In the genomic region with DNA sequence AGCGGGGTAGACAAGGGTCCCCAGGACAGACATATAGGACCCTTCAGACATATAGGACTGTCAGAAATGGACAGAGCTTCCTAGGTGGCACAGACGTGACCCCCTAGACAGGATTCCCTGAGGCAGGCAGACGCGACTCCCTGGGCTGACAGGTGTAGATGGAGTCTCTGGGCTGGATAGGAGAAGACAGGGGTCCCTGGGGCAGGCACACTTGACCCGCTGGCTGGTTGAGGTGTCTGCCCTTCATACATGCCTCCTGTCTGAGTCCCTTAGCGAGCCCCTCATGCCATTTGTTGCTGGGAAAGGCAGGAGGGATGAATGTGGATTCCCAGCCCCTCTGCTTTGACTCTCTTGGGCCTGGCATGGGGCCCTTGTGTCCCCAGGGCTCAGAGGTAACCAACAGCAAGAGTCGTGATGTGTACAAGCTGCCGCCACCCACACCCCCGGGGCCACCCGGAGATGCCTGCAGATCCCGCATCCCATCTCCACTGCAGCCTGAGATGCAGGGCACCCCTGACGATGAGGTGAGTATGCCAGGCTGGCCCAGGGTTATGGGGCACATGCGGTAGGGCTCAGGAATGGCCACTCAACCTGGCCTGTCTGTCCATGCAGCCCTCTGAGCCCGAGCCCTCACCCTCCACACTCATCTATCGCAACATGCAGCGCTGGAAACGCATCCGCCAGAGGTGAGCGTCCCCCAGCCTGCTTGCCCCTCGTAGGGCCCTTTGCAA, we compare ENCODE assay signal across 26 cellular contexts. TPM values are rescaled to one million over a fixed set of nuclear protein-coding genes. Genes with fewer than 3 reads are reported as not detected.
DNase-seq lines count a peak whose midpoint lies in the region; ATAC-seq and TF ChIP-seq lines count a peak whose summit lies in the region.
"Had no signal": no experiment of that assay in that cellular context is flagged by ENCODE, and none has a peak within 500 bp of the region (broad histone marks: within the 10 kb centered on the region; RNA-seq: fewer than 3 reads in every experiment).

No MANE protein-coding gene starts in this region.

- no peaks in the 10 kb centered on the region for H3K9me3 ChIP-seq in left ventricle myocardium inferior (replicated peaks)
- H3K9me3 ChIP-seq in sigmoid colon = no peaks in the 10 kb centered on the region
- H3K9me3 ChIP-seq: BLaER1 treated with 17β-estradiol and CSF1 and Interleukin-3, amounts not matched to agents 10 nM and 100 nM had no signal

- no peak overlapping the region for H3K27ac Mint-ChIP-seq in GM23338
- H3K27ac Mint-ChIP-seq: activated CD8-positive, alpha-beta T cell treated with anti-CD3 and anti-CD28 coated beads for 36 hours; stimulated activated memory B cell treated with anti-CD40 and anti-IgM and Interleukin-4, amounts not matched to agents 10 μg/mL and 1 μg/mL and 100 μg/mL, for 72 hours had no signal

- no peak overlapping the region for H3K4me2 ChIP-seq in GM23338
- H3K4me2 ChIP-seq: BLaER1 treated with 17β-estradiol and CSF1 and Interleukin-3, amounts not matched to agents 10 nM and 100 nM had no signal

- ATAC-seq in Right ventricle myocardium superior (ENCODE audit: poor library complexity) (no peak), left ventricle myocardium superior (no peak), GM23338 (no peak), HG03457 (IDR thresholded peaks at IDR 0.05; ENCODE audit: unreplicated experiment) (no peak)
- ATAC-seq: activated CD8-positive, alpha-beta T cell treated with anti-CD3 and anti-CD28 coated beads for 36 hours; stimulated activated memory B cell treated with anti-CD40 and anti-IgM and Interleukin-4, amounts not matched to agents 10 μg/mL and 1 μg/mL and 100 μg/mL, for 72 hours had no signal

- H3K4me1 Mint-ChIP-seq in GM23338 = peaks cover 15% of the 10 kb centered on the region

- intact Hi-C loops in Right ventricle myocardium superior (cut with DNase I) = no loop called here
- intact Hi-C loops in left ventricle myocardium superior (cut with micrococcal nuclease) = no loop called here
- intact Hi-C loops in left ventricle myocardium inferior (cut with micrococcal nuclease) = no loop called here
- intact Hi-C loops in sigmoid colon (cut with DNase I) = loop anchor here (10.0 kb wide), 1 partner anchor 301 kb away; the partner anchor contains the start of genes THAP8 and WDR62

- H3K4me3 ChIP-seq in left ventricle myocardium inferior (no peak overlapping the region), sigmoid colon (no peak overlapping the region), GM23338 (no peak overlapping the region)
- H3K4me3 ChIP-seq: BLaER1 treated with 17β-estradiol and CSF1 and Interleukin-3, amounts not matched to agents 10 nM and 100 nM; dorsolateral prefrontal cortex had no signal

- H3K36me3 Mint-ChIP-seq in GM23338 (ENCODE audit: low read depth) = no peaks in the 10 kb centered on the region

- H3K9me2 ChIP-seq in GM23338 (ENCODE audit: insufficient read depth) = no peaks in the 10 kb centered on the region

- H2AFZ ChIP-seq in GM23338 = no peak overlapping the region

- H3K36me3 ChIP-seq in left ventricle myocardium inferior (peaks cover 19% of the 10 kb centered on the region), sigmoid colon (peaks cover 6 to 25% (median 24%) of the 10 kb centered on the region in 4 donors), GM23338 (ENCODE audit: insufficient read depth) (no peaks in the 10 kb centered on the region)

- H3K27ac ChIP-seq in left ventricle myocardium inferior (replicated peaks) (peak overlapping the region; percentile 99), sigmoid colon (peak overlapping the region; percentile 98 to 99 (median 99)), GM23338 (ENCODE audit: low read depth) (no peak overlapping the region)
- H3K27ac ChIP-seq: BLaER1 treated with 17β-estradiol and CSF1 and Interleukin-3, amounts not matched to agents 10 nM and 100 nM had no signal

- TF ChIP-seq EP300 in sigmoid colon (IDR thresholded peaks at IDR 0.05) = no peak

- WGBS in sigmoid colon, 2 donors = 92 to 96% methylated on average over 20 of the region's 20 CpGs

- H3K27me3 Mint-ChIP-seq in GM23338 (ENCODE audit: insufficient read depth, low read depth, poor library complexity) = peaks cover 38% of the 10 kb centered on the region

- H3K4me1 ChIP-seq in left ventricle myocardium inferior = peaks cover 65% of the 10 kb centered on the region
- H3K4me1 ChIP-seq in sigmoid colon = peaks cover 0 to 63% (median 56%) of the 10 kb centered on the region in 4 donors
- H3K4me1 ChIP-seq in GM23338 (ENCODE audit: insufficient read depth) = peaks cover 10% of the 10 kb centered on the region

- no peaks in the 10 kb centered on the region for H4K20me1 ChIP-seq in GM23338 (replicated peaks; ENCODE audit: insufficient read depth)

- peaks cover 3% of the 10 kb centered on the region for H3K79me2 ChIP-seq in GM23338 (replicated peaks; ENCODE audit: insufficient read depth)

- 0 out of 2 replicates have a peak, but pooled peaks cover 6% of the 10 kb centered on the region for H3F3A ChIP-seq in GM23338 (replicated peaks; ENCODE audit: low read depth)

- TF ChIP-seq POLR2A in sigmoid colon (IDR thresholded peaks at IDR 0.05) = no peak

- H3K4me3 Mint-ChIP-seq in GM23338 = no peak overlapping the region; the same call in 2 of the 3 replicates
- H3K4me3 Mint-ChIP-seq: activated CD8-positive, alpha-beta T cell treated with anti-CD3 and anti-CD28 coated beads for 36 hours; stimulated activated memory B cell treated with anti-CD40 and anti-IgM and Interleukin-4, amounts not matched to agents 10 μg/mL and 1 μg/mL and 100 μg/mL, for 72 hours had no signal

- H3K27me3 ChIP-seq in left ventricle myocardium inferior (ENCODE audit: low read depth) (no peaks in the 10 kb centered on the region), sigmoid colon (no peaks in the 10 kb centered on the region), GM23338 (ENCODE audit: insufficient read depth) (peaks cover 28% of the 10 kb centered on the region)
- H3K27me3 ChIP-seq: dorsolateral prefrontal cortex had no signal

- H3K9me3 Mint-ChIP-seq in GM23338 = no peaks in the 10 kb centered on the region; the same call in 2 of the 3 replicates
- H3K9me3 Mint-ChIP-seq: activated CD8-positive, alpha-beta T cell treated with anti-CD3 and anti-CD28 coated beads for 36 hours; stimulated activated memory B cell treated with anti-CD40 and anti-IgM and Interleukin-4, amounts not matched to agents 10 μg/mL and 1 μg/mL and 100 μg/mL, for 72 hours had no signal

- DNase-seq in Right ventricle myocardium superior (peak; percentile 51), left ventricle myocardium superior (no peak), left ventricle myocardium inferior (no peak), sigmoid colon (peak; percentile 72), GM23338 (ENCODE audit: low spot score) (no peak), activated gamma-delta T cell treated with Interleukin-2 at 50 U/mL for 16 hours (no peak)
- no peak for DNase-seq in stimulated activated CD8-positive, alpha-beta memory T cell treated with anti-CD3 and anti-CD28 coated beads, Interleukin-4, amount 100 ng/mL, for 48 hours
- DNase-seq: activated CD4-positive, CD25-positive, alpha-beta regulatory T cell; activated CD8-positive, alpha-beta T cell treated with anti-CD3 and anti-CD28 coated beads for 36 hours; activated naive CD4-positive, alpha-beta T cell treated with Interleukin-2 at 50 U/mL for 16 hours; activated T-cell treated with anti-CD3 and anti-CD28 coated beads, Interleukin-2, amount 50 U/mL, for 1 hour; Calu3; caudate nucleus; GOT3; hypothalamus; NCI-H1092 treated with DMSO at 0.1 percent for 48 hours; NCI-H2029; NCI-H226; NCI-H748 treated with DMSO at 0.1 percent for 48 hours; stimulated activated CD4-positive, alpha-beta T cell treated with anti-CD3 and anti-CD28 coated beads, Interleukin-2, amount 100 ng/mL, for 24 hours; T1000 had no signal

- no peak for TF ChIP-seq CTCF in left ventricle myocardium inferior (IDR thresholded peaks at IDR 0.05; ENCODE audit: borderline replicate concordance)
- TF ChIP-seq CTCF in sigmoid colon (IDR thresholded peaks at IDR 0.05) = no peak
- no peak for TF ChIP-seq CTCF in GM23338 (conservative IDR thresholded peaks at IDR 0.05; ENCODE audit: low read depth in 2 of 2)

TF ChIP-seq in GM23338, 12 proteins besides CTCF, POLR2A, EP300 and RAD21 (continues in another document):
- no peak for TF ChIP-seq JUNB (IDR thresholded peaks at IDR 0.05; ENCODE audit: unreplicated experiment)
- TF ChIP-seq NANOG (IDR thresholded peaks at IDR 0.05; ENCODE audit: borderline replicate concordance) = no peak
- TF ChIP-seq CREB1 (CRISPR knock-in tag; IDR thresholded peaks at IDR 0.05; ENCODE audit: low read depth) = no peak

RNA-seq across cellular contexts. Expression of gene HSPB6, which starts 3.0 kb away (rescaled TPM):
- total RNA-seq in Right ventricle myocardium superior (570 TPM), left ventricle myocardium superior (676 TPM), left ventricle myocardium inferior (899 TPM), sigmoid colon (100 to 1,000 TPM in 3 of 4 donors, 10 to 100 TPM in 1; 59.4 to 275 (median 154) TPM)
- polyA plus RNA-seq in sigmoid colon (10 to 100 TPM in 2 of 3 donors, 1 to 10 TPM in 1; 4.4 to 36.6 (median 35.9) TPM), GM23338 (2016; fragmentation: Nextera tagmentation; extraction: Ambion mirVana) (3.2 and 3.9 TPM in 2 replicates)
- 0.27 and 0.87 TPM in 2 replicates for total RNA-seq in GM23338 (2014; rRNA removed; shearing (Covaris generic))
- polyA plus RNA-seq: keratinocyte had no signal

RNA-seq across cellular contexts. Expression of gene PROSER3, which starts 4.2 kb away (rescaled TPM):
- total RNA-seq in Right ventricle myocardium superior = 5.9 TPM
- 5.2 TPM for total RNA-seq in left ventricle myocardium superior
- total RNA-seq in left ventricle myocardium inferior = 4.8 TPM
- 1 to 10 TPM; 2.9 to 6.1 (median 5.2) TPM for total RNA-seq in sigmoid colon
- 10 to 100 TPM in 1 of 3 donors, 1 to 10 TPM in 2; 2.4 to 16.5 (median 3.5) TPM for polyA plus RNA-seq in sigmoid colon
- total RNA-seq in GM23338 (2014; rRNA removed; shearing (Covaris generic)) = 14.7 and 28.0 TPM in 2 replicates
- polyA plus RNA-seq in GM23338 (2016; fragmentation: Nextera tagmentation; extraction: Ambion mirVana) = 21.8 and 24.1 TPM in 2 replicates

RNA-seq across cellular contexts. Expression of gene LIN37, which starts 5.4 kb away (rescaled TPM):
- total RNA-seq in Right ventricle myocardium superior (5.2 TPM), left ventricle myocardium superior (8.3 TPM), left ventricle myocardium inferior (6.2 TPM), sigmoid colon (10 to 100 TPM; 12.5 to 19.1 (median 15.9) TPM)
- polyA plus RNA-seq in sigmoid colon (10 to 100 TPM in 2 of 3 donors, 1 to 10 TPM in 1; 8.4 to 13.6 (median 11.3) TPM), GM23338 (2016; fragmentation: Nextera tagmentation; extraction: Ambion mirVana) (4.3 and 8.3 TPM in 2 replicates)
- total RNA-seq in GM23338 (2014; rRNA removed; shearing (Covaris generic)) = 6.8 and 7.1 TPM in 2 replicates

RNA-seq across cellular contexts. Expression of gene PSENEN, which starts 8.3 kb away (rescaled TPM):
- 40.7 TPM for total RNA-seq in Right ventricle myocardium superior
- 41.3 TPM for total RNA-seq in left ventricle myocardium superior
- 43.1 TPM for total RNA-seq in left ventricle myocardium inferior
- total RNA-seq in sigmoid colon = 10 to 100 TPM; 27.8 to 44.9 (median 36.6) TPM
- 10 to 100 TPM; 48.0 to 72.3 (median 59.4) TPM for polyA plus RNA-seq in sigmoid colon
- total RNA-seq in GM23338 (2014; rRNA removed; shearing (Covaris generic)) = 18.5 and 20.6 TPM in 2 replicates
- 175 and 197 TPM in 2 replicates for polyA plus RNA-seq in GM23338 (2016; fragmentation: Nextera tagmentation; extraction: Ambion mirVana)

RNA-seq across cellular contexts. Expression of gene U2AF1L4, which starts 8.6 kb away (rescaled TPM):
- 22.6 TPM for total RNA-seq in Right ventricle myocardium superior
- total RNA-seq in left ventricle myocardium superior = 18.4 TPM
- 24.9 TPM for total RNA-seq in left ventricle myocardium inferior
- 10 to 100 TPM; 16.3 to 53.5 (median 27.9) TPM for total RNA-seq in sigmoid colon
- polyA plus RNA-seq in sigmoid colon = 10 to 100 TPM; 12.7 to 23.4 (median 16.0) TPM
- total RNA-seq in GM23338 (2014; rRNA removed; shearing (Covaris generic)) = 13.1 and 14.3 TPM in 2 replicates
- 20.0 and 23.7 TPM in 2 replicates for polyA plus RNA-seq in GM23338 (2016; fragmentation: Nextera tagmentation; extraction: Ambion mirVana)

Comparison
In these comparisons a context has a peak if more than half of its experiments do, and no peak if none do; other contexts are left out.
1. DNase-seq: peak in Right ventricle myocardium superior (single experiment) and sigmoid colon (single experiment); none in left ventricle myocardium superior (single experiment), left ventricle myocardium inferior (single experiment), GM23338 (single experiment), stimulated activated CD8-positive, alpha-beta memory T cell treated with anti-CD3 and anti-CD28 coated beads, Interleukin-4, amount 100 ng/mL, for 48 hours (single experiment) and activated gamma-delta T cell treated with Interleukin-2 at 50 U/mL for 16 hours (single experiment).
2. RNA of gene HSPB6, which starts 3.0 kb away (total RNA-seq): 899 TPM in left ventricle myocardium inferior (single experiment), 676 TPM in left ventricle myocardium superior (single experiment), 570 TPM in Right ventricle myocardium superior (single experiment) and 59.4 to 275 TPM in sigmoid colon; 0.27 to 0.87 TPM in GM23338; every median in the first group is over 10 times any median in the second.